ENCODE assay signal across 8 cellular contexts in the genomic region with DNA sequence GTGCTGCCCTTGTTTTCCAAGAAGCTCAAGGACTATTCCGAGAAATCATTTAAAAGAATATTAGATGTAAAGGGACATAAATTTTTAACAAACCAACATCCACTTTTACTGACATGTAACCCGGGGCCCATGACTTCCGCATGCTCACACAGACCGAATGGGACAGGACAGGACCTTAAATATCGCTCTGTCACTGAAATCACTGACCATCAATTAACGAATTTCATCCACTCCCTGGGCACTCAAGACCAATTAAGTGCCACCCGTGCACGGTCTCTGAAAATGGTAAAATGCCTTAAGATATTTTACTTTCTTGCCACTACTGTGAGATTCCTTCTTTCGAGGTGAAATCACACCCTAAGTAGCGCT. TPM values are rescaled to one million over a fixed set of nuclear protein-coding genes. Genes with fewer than 3 reads are reported as not detected.
DNase-seq lines count a peak whose midpoint lies in the region; ATAC-seq and TF ChIP-seq lines count a peak whose summit lies in the region.

No MANE protein-coding gene starts in this region.

- H3K27me3 ChIP-seq in right cardiac atrium (ENCODE audit: control insufficient read depth, insufficient read depth) (no peaks in the 10 kb centered on the region), smooth muscle cell (ENCODE audit: low read depth) (no peaks in the 10 kb centered on the region), Karpas-422 (ENCODE audit: low read length) (no peaks in the 10 kb centered on the region)

- peaks cover 12% of the 10 kb centered on the region for H3K4me1 Mint-ChIP-seq in activated CD4-positive, alpha-beta memory T cell treated with anti-CD3 and anti-CD28 coated beads for 36 hours (ENCODE audit: low read depth)

- no peaks in the 10 kb centered on the region for H3K9me2 ChIP-seq in Karpas-422 (replicated peaks; ENCODE audit: insufficient read depth, low read length)

- H2AFZ ChIP-seq in smooth muscle cell (ENCODE audit: low read depth) (peak overlapping the region; percentile 97), Karpas-422 (ENCODE audit: low read length) (no peak overlapping the region)

- peak overlapping the region; percentile 85 for H3K27ac ChIP-seq in right cardiac atrium (ENCODE audit: low read length)
- H3K27ac ChIP-seq in smooth muscle cell (ENCODE audit: low read depth) = peak overlapping the region; percentile 70
- H3K27ac ChIP-seq in Karpas-422 (ENCODE audit: low read length) = no peak overlapping the region

- H3K9me3 ChIP-seq in right cardiac atrium (ENCODE audit: control insufficient read depth, low read length) = no peaks in the 10 kb centered on the region
- no peaks in the 10 kb centered on the region for H3K9me3 ChIP-seq in smooth muscle cell (replicated peaks; ENCODE audit: low read depth)
- H3K9me3 ChIP-seq in Karpas-422 (ENCODE audit: low read length) = no peaks in the 10 kb centered on the region

- H3K4me2 ChIP-seq in smooth muscle cell = peak overlapping the region; percentile 97
- no peak overlapping the region for H3K4me2 ChIP-seq in Karpas-422 (ENCODE audit: low read depth, low read length, poor library complexity, severe bottlenecking)

- H3K36me3 Mint-ChIP-seq in activated CD4-positive, alpha-beta memory T cell treated with anti-CD3 and anti-CD28 coated beads for 36 hours = no peaks in the 10 kb centered on the region

- intact Hi-C loops in activated CD4-positive, alpha-beta memory T cell treated with anti-CD3 and anti-CD28 coated beads for 36 hours (cut with micrococcal nuclease) = loop anchor here (10.0 kb wide), 1 partner anchor 307 kb away; the partner anchor contains the start of gene MACIR
- intact Hi-C loops in right cardiac atrium (cut with DNase I) = no loop called here

- no peaks in the 10 kb centered on the region for H3F3A ChIP-seq in smooth muscle cell (ENCODE audit: low read depth)

- H3K4me1 ChIP-seq in right cardiac atrium (ENCODE audit: control insufficient read depth, insufficient read depth, low read length) = no peaks in the 10 kb centered on the region
- H3K4me1 ChIP-seq in smooth muscle cell (ENCODE audit: low read depth) = peaks cover 9% of the 10 kb centered on the region
- H3K4me1 ChIP-seq in Karpas-422 (ENCODE audit: low read length) = no peaks in the 10 kb centered on the region

- POLR2A ChIA-PET in activated CD4-positive, alpha-beta memory T cell treated with anti-CD3 and anti-CD28 coated beads for 36 hours (lab: Charles Lee) = no interaction called here

- 7% methylated on average over 10 of the region's 10 CpGs for WGBS in right cardiac atrium
- 6% methylated on average over 10 of the region's 10 CpGs for WGBS in smooth muscle cell (ENCODE audit: low lambda C conversion rate)

- H3K9ac ChIP-seq in smooth muscle cell (ENCODE audit: low read depth) (peak overlapping the region; percentile 57), Karpas-422 (ENCODE audit: low read length) (no peak overlapping the region)

- H3K4me3 Mint-ChIP-seq in activated CD4-positive, alpha-beta memory T cell treated with anti-CD3 and anti-CD28 coated beads for 36 hours = peak overlapping the region; percentile 76

- no peaks in the 10 kb centered on the region for H3K9me3 Mint-ChIP-seq in activated CD4-positive, alpha-beta memory T cell treated with anti-CD3 and anti-CD28 coated beads for 36 hours

- peaks cover 12% of the 10 kb centered on the region for H3K79me2 ChIP-seq in smooth muscle cell (ENCODE audit: low read depth)
- H3K79me2 ChIP-seq in Karpas-422 (ENCODE audit: low read length) = no peaks in the 10 kb centered on the region

- peak overlapping the region; percentile 44 for H3K27ac Mint-ChIP-seq in activated CD4-positive, alpha-beta memory T cell treated with anti-CD3 and anti-CD28 coated beads for 36 hours

- ATAC-seq in HG02943 (IDR thresholded peaks at IDR 0.05; ENCODE audit: low read depth, unreplicated experiment) (peak; percentile 60), right cardiac atrium (peak; percentile 35 to 43)

- peak overlapping the region; percentile 76 for H3K4me3 ChIP-seq in right cardiac atrium (ENCODE audit: low read length)
- peak overlapping the region; percentile 78 for H3K4me3 ChIP-seq in smooth muscle cell
- H3K4me3 ChIP-seq in Karpas-422 (ENCODE audit: low read length) = no peak overlapping the region

- H3K36me3 ChIP-seq in smooth muscle cell (ENCODE audit: low read depth) (no peaks in the 10 kb centered on the region), Karpas-422 (ENCODE audit: insufficient read depth, low read length) (no peaks in the 10 kb centered on the region)

- CTCF ChIA-PET in activated CD4-positive, alpha-beta memory T cell treated with anti-CD3 and anti-CD28 coated beads for 36 hours (lab: Charles Lee) = no interaction called here

- H4K20me1 ChIP-seq in smooth muscle cell (ENCODE audit: low read depth) = no peaks in the 10 kb centered on the region
- no peaks in the 10 kb centered on the region for H4K20me1 ChIP-seq in Karpas-422 (ENCODE audit: insufficient read depth, low read depth, low read length)

- peaks cover 5% of the 10 kb centered on the region for H3K27me3 Mint-ChIP-seq in activated CD4-positive, alpha-beta memory T cell treated with anti-CD3 and anti-CD28 coated beads for 36 hours

- DNase-seq in DMS79 treated with DMSO at 0.1 percent for 48 hours (lab: John Stamatoyannopoulos, UW) (peak; percentile 7), DMS79 (lab: John Stamatoyannopoulos, UW) (no peak), right cardiac atrium (peak in 1 of 3 donors; percentile 25), smooth muscle cell (lab: John Stamatoyannopoulos, UW; ENCODE audit: unreplicated experiment) (no peak), ecto neural progenitor cell (ENCODE audit: low spot score) (no peak), Karpas-422 (no peak)
- no peak for DNase-seq in activated CD4-positive, alpha-beta memory T cell treated with anti-CD3 and anti-CD28 coated beads for 36 hours

- TF ChIP-seq CTCF in smooth muscle cell (IDR thresholded peaks at IDR 0.05; ENCODE audit: borderline replicate concordance, insufficient read depth, poor library complexity, severe bottlenecking) = no peak

RNA-seq across cellular contexts. Expression of gene NUDT12, which starts 0.5 kb away (rescaled TPM):
- 1 to 10 TPM; 2.1 to 2.7 TPM for total RNA-seq in activated CD4-positive, alpha-beta memory T cell treated with anti-CD3 and anti-CD28 coated beads for 36 hours
- total RNA-seq in right cardiac atrium (10 to 100 TPM; 11.2 to 15.1 (median 13.4) TPM), smooth muscle cell (14.9 and 16.6 TPM in 2 replicates)
- polyA plus RNA-seq in right cardiac atrium (9.1 TPM), smooth muscle cell (6.5 and 6.7 TPM in 2 replicates)
- not detected in 2 replicates for total RNA-seq in Karpas-422 (2014; rRNA removed; shearing (Covaris generic); ENCODE audit: low replicate concordance)
